ENCODE assay signal across 2 cellular contexts in the genomic region with DNA sequence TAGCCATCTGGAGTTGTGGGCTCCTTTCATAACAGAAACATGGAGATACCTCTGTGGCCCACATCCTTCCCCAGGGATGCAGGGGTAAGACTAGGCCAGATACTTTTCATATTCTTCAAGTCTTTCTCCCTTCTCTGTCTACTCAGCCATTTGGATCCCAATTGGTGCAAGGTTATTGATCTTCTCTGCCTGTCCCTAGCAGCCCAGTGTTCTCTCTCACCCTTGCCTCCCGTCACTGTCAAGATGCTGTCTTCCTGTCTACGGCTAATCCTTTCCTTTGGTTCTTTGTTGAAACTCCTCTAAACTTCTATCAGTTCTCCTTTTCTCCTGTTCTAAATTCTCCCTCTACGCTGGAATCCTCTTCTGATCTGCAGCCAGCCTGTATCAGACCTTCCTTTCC.
TF ChIP-seq lines count a peak whose summit lies in the region.

No MANE protein-coding gene starts in this region.

TF ChIP-seq in HCT116, 20 proteins besides CTCF, POLR2A, EP300 and RAD21:
- TF ChIP-seq, protein P1, sequence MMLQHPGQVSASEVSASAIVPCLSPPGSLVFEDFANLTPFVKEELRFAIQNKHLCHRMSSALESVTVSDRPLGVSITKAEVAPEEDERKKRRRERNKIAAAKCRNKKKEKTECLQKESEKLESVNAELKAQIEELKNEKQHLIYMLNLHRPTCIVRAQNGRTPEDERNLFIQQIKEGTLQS (IDR thresholded peaks at IDR 0.05) = no peak
- peak; percentile 46; the same call in 1 of the 2 replicates for TF ChIP-seq POLR2AphosphoS5 (IDR thresholded peaks at IDR 0.05; ENCODE audit: low read depth, low read length)
- no peak for TF ChIP-seq TCF7L2 (IDR thresholded peaks at IDR 0.05; ENCODE audit: borderline replicate concordance, extremely low read depth, insufficient read depth, insufficient read length)
- no peak for TF ChIP-seq EZH2 (IDR thresholded peaks at IDR 0.05)
- TF ChIP-seq, protein P2, sequence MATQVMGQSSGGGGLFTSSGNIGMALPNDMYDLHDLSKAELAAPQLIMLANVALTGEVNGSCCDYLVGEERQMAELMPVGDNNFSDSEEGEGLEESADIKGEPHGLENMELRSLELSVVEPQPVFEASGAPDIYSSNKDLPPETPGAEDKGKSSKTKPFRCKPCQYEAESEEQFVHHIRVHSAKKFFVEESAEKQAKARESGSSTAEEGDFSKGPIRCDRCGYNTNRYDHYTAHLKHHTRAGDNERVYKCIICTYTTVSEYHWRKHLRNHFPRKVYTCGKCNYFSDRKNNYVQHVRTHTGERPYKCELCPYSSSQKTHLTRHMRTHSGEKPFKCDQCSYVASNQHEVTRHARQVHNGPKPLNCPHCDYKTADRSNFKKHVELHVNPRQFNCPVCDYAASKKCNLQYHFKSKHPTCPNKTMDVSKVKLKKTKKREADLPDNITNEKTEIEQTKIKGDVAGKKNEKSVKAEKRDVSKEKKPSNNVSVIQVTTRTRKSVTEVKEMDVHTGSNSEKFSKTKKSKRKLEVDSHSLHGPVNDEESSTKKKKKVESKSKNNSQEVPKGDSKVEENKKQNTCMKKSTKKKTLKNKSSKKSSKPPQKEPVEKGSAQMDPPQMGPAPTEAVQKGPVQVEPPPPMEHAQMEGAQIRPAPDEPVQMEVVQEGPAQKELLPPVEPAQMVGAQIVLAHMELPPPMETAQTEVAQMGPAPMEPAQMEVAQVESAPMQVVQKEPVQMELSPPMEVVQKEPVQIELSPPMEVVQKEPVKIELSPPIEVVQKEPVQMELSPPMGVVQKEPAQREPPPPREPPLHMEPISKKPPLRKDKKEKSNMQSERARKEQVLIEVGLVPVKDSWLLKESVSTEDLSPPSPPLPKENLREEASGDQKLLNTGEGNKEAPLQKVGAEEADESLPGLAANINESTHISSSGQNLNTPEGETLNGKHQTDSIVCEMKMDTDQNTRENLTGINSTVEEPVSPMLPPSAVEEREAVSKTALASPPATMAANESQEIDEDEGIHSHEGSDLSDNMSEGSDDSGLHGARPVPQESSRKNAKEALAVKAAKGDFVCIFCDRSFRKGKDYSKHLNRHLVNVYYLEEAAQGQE (IDR thresholded peaks at IDR 0.05; ENCODE audit: low read depth) = no peak

TF ChIP-seq in H1, 55 proteins besides CTCF, POLR2A, EP300 and RAD21:
- no peak for TF ChIP-seq ZNF274 (IDR thresholded peaks at IDR 0.05; ENCODE audit: borderline replicate concordance, extremely low read depth, low read length)
- no peak for TF ChIP-seq CREB1 (IDR thresholded peaks at IDR 0.05)
- no peak for TF ChIP-seq HDAC6 (IDR thresholded peaks at IDR 0.05; ENCODE audit: low read depth, low read length)
- peak; percentile 73 for TF ChIP-seq POLR2AphosphoS5 (IDR thresholded peaks at IDR 0.05; ENCODE audit: low read depth, low read length)
- TF ChIP-seq BCL11A (IDR thresholded peaks at IDR 0.05; ENCODE audit: low read depth in 2 of 2, low read length in 2 of 2) = no peak
